Comparison of ENCODE assay signal across 18 cellular contexts in genomic region chr9:242461-243080, GRCh38. TPM values are rescaled to one million over a fixed set of nuclear protein-coding genes. Genes with fewer than 3 reads are reported as not detected.
A peak's percentile ranks its signal among the peaks of the same experiment; 100 is the strongest.
DNase-seq lines count a peak whose midpoint lies in the region; ATAC-seq lines count a peak whose summit lies in the region.
"Had no signal": no experiment of that assay in that cellular context is flagged by ENCODE, and none has a peak within 500 bp of the region (broad histone marks: within the 10 kb centered on the region; RNA-seq: fewer than 3 reads in every experiment).

No MANE protein-coding gene starts in this region.

- intact Hi-C loops in left ventricle myocardium superior (cut with micrococcal nuclease), result no loop called here

- H3K4me3 Mint-ChIP-seq in T-helper 17 cell (peak overlapping the region; percentile 0), immature natural killer cell (peak overlapping the region in 3 of 5 donors; percentile 20 to 39 (median 22))
- H3K4me3 Mint-ChIP-seq: dendritic cell treated with granulocyte-macrophage colony-stimulating factor and Interleukin-4, amounts not matched to agents 40 ng/mL and 50 ng/mL, for 4 days; type B pancreatic cell had no signal

- peaks cover 6% of the 10 kb centered on the region for H3K36me3 Mint-ChIP-seq in T-helper 17 cell (ENCODE audit: low read depth)
- H3K36me3 Mint-ChIP-seq in immature natural killer cell, result peaks cover 0 to 4% (median 4%) of the 10 kb centered on the region in 3 donors
- H3K36me3 Mint-ChIP-seq: type B pancreatic cell had no signal

- H3K27ac Mint-ChIP-seq in T-helper 17 cell (no peak overlapping the region), immature natural killer cell (peak overlapping the region in 5 of 6 donors; percentile 14 to 64 (median 33))
- H3K27ac Mint-ChIP-seq: dendritic cell treated with granulocyte-macrophage colony-stimulating factor and Interleukin-4, amounts not matched to agents 40 ng/mL and 50 ng/mL, for 4 days; type B pancreatic cell had no signal

- H3K9me3 ChIP-seq in T-helper 17 cell (ENCODE audit: control insufficient read depth, low read length, poor library complexity, severe bottlenecking), result no peaks in the 10 kb centered on the region
- H3K9me3 ChIP-seq: breast epithelium, MG63 had no signal

- H3K9me3 Mint-ChIP-seq in immature natural killer cell, result no peaks in the 10 kb centered on the region
- H3K9me3 Mint-ChIP-seq: dendritic cell treated with granulocyte-macrophage colony-stimulating factor and Interleukin-4, amounts not matched to agents 40 ng/mL and 50 ng/mL, for 4 days; type B pancreatic cell had no signal

- H3K27me3 Mint-ChIP-seq in T-helper 17 cell, result no peaks in the 10 kb centered on the region
- H3K27me3 Mint-ChIP-seq in immature natural killer cell (ENCODE audit: low read depth in 3 of 3), result peaks cover 0 to 4% (median 1%) of the 10 kb centered on the region in 3 donors
- H3K27me3 Mint-ChIP-seq: dendritic cell treated with granulocyte-macrophage colony-stimulating factor and Interleukin-4, amounts not matched to agents 40 ng/mL and 50 ng/mL, for 4 days; type B pancreatic cell had no signal

- no peak for ATAC-seq in T-helper 17 cell
- ATAC-seq in left ventricle myocardium superior, result no peak
- ATAC-seq: HepG2 had no signal

- H3K4me1 Mint-ChIP-seq in T-helper 17 cell, result peaks cover 19% of the 10 kb centered on the region
- H3K4me1 Mint-ChIP-seq in immature natural killer cell, result peaks cover 30 to 31% of the 10 kb centered on the region in 2 donors

- DNase-seq in Daoy (ENCODE audit: low read depth) (peak; percentile 59), GM19240 (ENCODE audit: insufficient read length, low spot score) (peak; percentile 10), T-helper 17 cell (no peak), immature natural killer cell (no peak), left ventricle myocardium superior (no peak), dermis blood vessel endothelial cell (no peak)
- no peak for DNase-seq in stimulated activated CD4-positive, alpha-beta T cell treated with anti-CD3 and anti-CD28 coated beads, Interleukin-4, amount 100 ng/mL, for 4 hours
- DNase-seq: activated CD4-positive, alpha-beta T cell treated with anti-CD3 and anti-CD28 coated beads, Interleukin-2, amount 50 U/mL, for 1 hour; AML-193; COR-L47; MG63; NCI-H1436; NCI-H526 treated with DMSO at 0.1 percent for 48 hours; small intestine had no signal

RNA-seq across cellular contexts. Expression of gene DOCK8, which starts 27.9 kb away (rescaled TPM):
- total RNA-seq in Daoy (2014; rRNA removed; shearing (Covaris generic)), result 1.0 and 1.3 TPM in 2 replicates
- total RNA-seq in T-helper 17 cell (100 to 1,000 TPM; 160 to 187 TPM), left ventricle myocardium superior (5.7 TPM), dermis blood vessel endothelial cell (4.4 and 6.8 TPM in 2 replicates)
- polyA plus RNA-seq in immature natural killer cell, result 10 to 100 TPM; 15.3 to 81.9 (median 25.7) TPM

Comparison
In these comparisons a context has a peak if more than half of its experiments do, and no peak if none do; other contexts are left out.
1. DNase-seq: peak in Daoy (single experiment) and GM19240 (single experiment); none in T-helper 17 cell (0 of 3), immature natural killer cell (0 of 3), left ventricle myocardium superior (single experiment), stimulated activated CD4-positive, alpha-beta T cell treated with anti-CD3 and anti-CD28 coated beads, Interleukin-4, amount 100 ng/mL, for 4 hours (0 of 2) and dermis blood vessel endothelial cell (single experiment).
2. RNA of gene DOCK8, which starts 27.9 kb away (total RNA-seq): 160 to 187 TPM in T-helper 17 cell; 4.4 to 6.8 TPM in dermis blood vessel endothelial cell, 5.7 TPM in left ventricle myocardium superior (single experiment) and 1.0 to 1.3 TPM in Daoy; every median in the first group is over 10 times any median in the second.